Comparison of ENCODE assay signal across 8 cellular contexts in the genomic region with DNA sequence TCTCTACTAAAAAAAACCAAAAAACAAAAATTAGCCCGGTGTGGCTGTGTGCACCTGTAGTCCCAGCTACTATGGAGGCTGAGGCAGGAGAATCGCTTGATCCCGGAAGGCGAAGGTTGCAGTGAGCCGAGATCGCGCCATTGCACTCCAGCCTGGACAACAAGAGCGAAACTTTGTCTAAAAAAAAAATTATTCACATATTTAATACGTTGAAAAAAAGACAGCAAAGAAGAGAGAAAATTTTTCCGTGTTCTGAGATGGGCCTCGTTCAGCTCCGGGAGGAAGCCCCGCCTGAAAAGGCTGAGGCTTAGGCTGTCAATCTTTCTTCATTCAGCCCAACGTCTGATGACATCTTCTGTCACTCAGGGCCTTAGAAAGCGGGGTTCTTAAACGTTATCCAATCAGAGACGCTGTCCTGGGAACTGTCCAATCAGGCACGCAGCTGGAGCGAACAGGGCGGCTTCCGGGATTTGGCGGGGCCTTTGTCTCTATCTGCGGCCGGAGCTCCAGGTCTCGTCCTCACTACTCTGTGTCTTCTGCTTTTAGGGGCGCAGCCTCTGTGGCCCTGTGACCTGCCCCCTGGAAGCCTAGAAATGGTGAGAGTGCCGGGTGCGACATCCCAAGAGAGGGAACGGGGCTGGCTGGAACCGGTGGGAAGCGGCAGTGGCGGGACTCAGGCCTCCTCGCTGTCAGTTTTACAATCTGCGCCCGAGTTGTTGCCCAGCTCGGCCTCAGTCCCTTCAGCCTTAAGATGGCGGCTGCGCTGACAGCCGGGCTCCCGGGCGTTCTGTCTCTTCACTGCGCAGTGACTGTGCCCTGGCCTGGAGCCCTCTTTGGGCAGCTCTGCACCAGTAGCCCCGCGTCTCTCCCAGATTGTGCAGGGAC. TPM values are rescaled to one million over a fixed set of nuclear protein-coding genes. Genes with fewer than 3 reads are reported as not detected.
A peak's percentile ranks its signal among the peaks of the same experiment; 100 is the strongest.
DNase-seq lines count a peak whose midpoint lies in the region; ATAC-seq and TF ChIP-seq lines count a peak whose summit lies in the region.

Gene ZNF726 (plus strand): TSS at position 485 of the 885 bp plus-strand sequence. CDS start 109 bp downstream, at position 594.

- DNase-seq in COR-L47 (lab: John Stamatoyannopoulos, UW) (peak; percentile 90), HS-5 (ENCODE audit: low read depth) (peak; percentile 74), RWPE2 (ENCODE audit: low spot score) (peak; percentile 69), activated gamma-delta T cell (lab: John Stamatoyannopoulos, UW) (peak; percentile 31), foreskin keratinocyte (peak; percentile 81 to 92), nucleus accumbens (lab: John Stamatoyannopoulos, UW) (peak; percentile 16 to 95 (median 81)), superior temporal gyrus (ENCODE audit: extremely low spot score) (peak; percentile 96)

- peaks cover 5% of the 10 kb centered on the region; the same call in 1 of the 2 replicates for H3K36me3 ChIP-seq in RWPE2 (ENCODE audit: low read depth)

- H3K27ac ChIP-seq in RWPE2 (ENCODE audit: poor library complexity, severe bottlenecking) (peak within 1 kb of the TSS; percentile 23), foreskin keratinocyte (peak within 1 kb of the TSS; percentile 59)

- peak; percentile 97 for ATAC-seq in GM19468 (IDR thresholded peaks at IDR 0.05; ENCODE audit: extremely low read depth, unreplicated experiment)
- ATAC-seq in RWPE2 (ENCODE audit: low read depth), result peak; percentile 98
- peak; percentile 97 for ATAC-seq in foreskin keratinocyte

- TF ChIP-seq CTCF in RWPE2 (IDR thresholded peaks at IDR 0.05; ENCODE audit: poor library complexity, severe bottlenecking) (no peak), foreskin keratinocyte (conservative IDR thresholded peaks at IDR 0.05) (no peak)

- H3K4me1 ChIP-seq in RWPE2 (ENCODE audit: insufficient read depth, poor library complexity, severe bottlenecking) (no peaks in the 10 kb centered on the region), foreskin keratinocyte (no peaks in the 10 kb centered on the region)

- peak within 1 kb of the TSS; percentile 58 for H3K4me3 ChIP-seq in RWPE2 (ENCODE audit: severe bottlenecking)

- no peaks in the 10 kb centered on the region for H3K27me3 ChIP-seq in RWPE2 (ENCODE audit: insufficient read depth, poor library complexity, severe bottlenecking)
- no peaks in the 10 kb centered on the region for H3K27me3 ChIP-seq in foreskin keratinocyte

- H3K9me3 ChIP-seq in RWPE2 (ENCODE audit: severe bottlenecking), result peaks cover 2% of the 10 kb centered on the region

RNA-seq across cellular contexts. Expression of gene ZNF726, which starts in this region (rescaled TPM):
- total RNA-seq in foreskin keratinocyte, result 2.2 and 3.2 TPM in 2 replicates
- 0.57 and 1.2 TPM in 2 replicates for polyA plus RNA-seq in foreskin keratinocyte

Comparison
In these comparisons a context has a peak if more than half of its experiments do, and no peak if none do; other contexts are left out.
1. Peak in every context shown above with its lines: DNase-seq, ATAC-seq, H3K4me3 ChIP-seq and H3K27ac ChIP-seq.
2. DNase-seq: peak in every context shown above with its lines; median percentile 96 in superior temporal gyrus; 90 in COR-L47; 86 in foreskin keratinocyte; 81 in nucleus accumbens; 74 in HS-5; 69 in RWPE2; 31 in activated gamma-delta T cell.